ENCODE assay signal across 8 cellular contexts in the genomic region with DNA sequence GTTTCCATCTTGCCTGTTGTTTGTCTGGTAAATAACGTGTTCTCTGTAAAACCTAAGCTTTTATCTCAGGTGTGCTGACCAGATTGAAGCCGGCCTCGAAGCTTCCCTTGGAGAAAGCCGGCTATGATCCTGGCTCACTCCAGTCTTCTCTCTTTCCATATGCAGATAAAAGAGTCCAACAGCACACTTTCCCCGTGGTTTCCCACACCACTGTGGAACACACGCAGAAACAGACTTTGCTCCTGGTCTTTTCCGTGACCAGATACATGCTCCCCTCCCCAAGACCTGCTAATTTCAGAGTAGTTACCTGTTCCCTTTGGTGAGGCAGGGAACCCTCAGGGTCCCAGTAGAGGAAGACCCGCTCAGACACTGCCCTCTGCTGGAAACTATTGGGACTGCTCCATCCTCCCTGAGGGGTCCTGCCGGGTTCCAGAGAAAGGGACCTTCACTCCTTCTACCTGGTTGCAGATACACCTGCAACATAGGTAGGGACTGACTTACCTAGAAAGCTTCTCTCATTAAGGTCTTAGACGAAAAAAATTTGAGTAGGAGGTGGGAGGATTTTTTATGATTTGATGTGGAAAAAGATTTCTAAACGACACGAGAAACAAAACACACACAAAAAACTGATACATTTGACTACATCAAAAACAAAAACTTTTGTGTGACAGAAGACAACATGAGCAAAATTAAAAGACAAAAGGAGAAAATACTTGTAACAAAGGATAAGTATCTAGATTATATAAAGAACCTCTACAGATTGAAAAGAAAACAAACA.
DNase-seq lines count a peak whose midpoint lies in the region; FAIRE-seq and TF ChIP-seq lines count a peak whose summit lies in the region.

No MANE protein-coding gene starts in this region.

- no peaks in the 10 kb centered on the region for H3K36me3 ChIP-seq in Karpas-422 (ENCODE audit: insufficient read depth, low read length)
- no peaks in the 10 kb centered on the region for H3K36me3 ChIP-seq in mammary epithelial cell (ENCODE audit: insufficient read depth, low read length)
- H3K36me3 ChIP-seq in liver (ENCODE audit: control insufficient read depth in 4 of 4, insufficient read depth in 3 of 4, low read depth in 1 of 4, low read length in 3 of 4): no peaks in the 10 kb centered on the region

- in situ Hi-C loops in mammary epithelial cell (cut with MboI; ENCODE audit: low sequenced_read_pairs in 2 of 2): no loop called here

- dilution Hi-C loops in mammary epithelial cell (cut with HindIII; ENCODE audit: low sequenced_read_pairs): no loop called here

- no TSS peak for BruUV-seq in mammary epithelial cell (replicated peaks; lab: Mats Ljungman, UMichigan)

- H3K4me1 ChIP-seq in Karpas-422 (ENCODE audit: low read length): peaks cover 9% of the 10 kb centered on the region
- peaks cover 16% of the 10 kb centered on the region for H3K4me1 ChIP-seq in mammary epithelial cell (ENCODE audit: insufficient read depth, low read length)
- no peaks in the 10 kb centered on the region for H3K4me1 ChIP-seq in liver (ENCODE audit: control insufficient read depth in 4 of 4, insufficient read depth in 4 of 4, low read length in 3 of 4)

- H3K9me2 ChIP-seq in Karpas-422 (replicated peaks; ENCODE audit: insufficient read depth, low read length): no peaks in the 10 kb centered on the region

- no peak overlapping the region for H2AFZ ChIP-seq in Karpas-422 (ENCODE audit: low read length)
- no peak overlapping the region for H2AFZ ChIP-seq in mammary epithelial cell (ENCODE audit: low read depth, low read length)

- no peak overlapping the region for H3K4me2 ChIP-seq in Karpas-422 (ENCODE audit: low read depth, low read length, poor library complexity, severe bottlenecking)
- H3K4me2 ChIP-seq in mammary epithelial cell (ENCODE audit: insufficient read depth, low read depth, low read length): peak overlapping the region; percentile 47

- H3K27ac ChIP-seq in Karpas-422 (ENCODE audit: low read length) (no peak overlapping the region), mammary epithelial cell (ENCODE audit: insufficient read depth, low read depth, low read length) (no peak overlapping the region), liver (ENCODE audit: low read depth in 1 of 2, low read length in 2 of 2) (no peak overlapping the region)

- TF ChIP-seq CTCF in WI38 (IDR thresholded peaks at IDR 0.05; ENCODE audit: low read depth, low read length) (peak; percentile 52; the same call in 1 of the 2 replicates), mammary epithelial cell (conservative IDR thresholded peaks at IDR 0.05 in 1 of 2, IDR thresholded peaks at IDR 0.05 in 1 of 2; ENCODE audit: extremely low read depth in 1 of 2, insufficient read depth in 1 of 2, low read depth in 1 of 2, low read length in 2 of 2) (peak; percentile 72 to 83), liver (IDR thresholded peaks at IDR 0.05; ENCODE audit: low read depth, low read length, missing input control) (peak; percentile 46)

- H4K20me1 ChIP-seq in Karpas-422 (ENCODE audit: insufficient read depth, low read depth, low read length) (no peaks in the 10 kb centered on the region), mammary epithelial cell (ENCODE audit: insufficient read depth, low read length) (no peaks in the 10 kb centered on the region)

- H3K9me3 ChIP-seq in Karpas-422 (ENCODE audit: low read length): no peaks in the 10 kb centered on the region
- no peaks in the 10 kb centered on the region for H3K9me3 ChIP-seq in mammary epithelial cell (replicated peaks; ENCODE audit: insufficient read depth, low read length)
- H3K9me3 ChIP-seq in liver (ENCODE audit: control insufficient read depth in 4 of 4, low read length in 3 of 4): no peaks in the 10 kb centered on the region

- no peak overlapping the region for H3K4me3 ChIP-seq in Karpas-422 (ENCODE audit: low read length)
- no peak overlapping the region for H3K4me3 ChIP-seq in WI38 (ENCODE audit: low read depth, low read length)
- H3K4me3 ChIP-seq in mammary epithelial cell (replicated peaks in 1 of 3; ENCODE audit: insufficient read depth in 1 of 3, low read depth in 2 of 3, low read length in 3 of 3): no peak overlapping the region
- no peak overlapping the region for H3K4me3 ChIP-seq in liver (ENCODE audit: low read depth in 1 of 3, low read length in 3 of 3)

- CTCF ChIA-PET in mammary epithelial cell (lab: Charles Lee; ENCODE audit: low non-redundant PET): no interaction called here

- intact Hi-C loops in mammary epithelial cell (cut with micrococcal nuclease): loop anchor here (1.0 to 2.0 kb wide), 3 partner anchors 109 to 906 kb away; a partner anchor contains a TSS

- H3K79me2 ChIP-seq in Karpas-422 (ENCODE audit: low read length): no peaks in the 10 kb centered on the region
- H3K79me2 ChIP-seq in mammary epithelial cell (ENCODE audit: insufficient read depth, low read length): no peaks in the 10 kb centered on the region

- H3K27me3 ChIP-seq in Karpas-422 (ENCODE audit: low read length) (no peaks in the 10 kb centered on the region), mammary epithelial cell (ENCODE audit: insufficient read depth, low read length) (no peaks in the 10 kb centered on the region), liver (ENCODE audit: control insufficient read depth in 4 of 4, insufficient read depth in 4 of 4, low read length in 3 of 4) (no peaks in the 10 kb centered on the region)

- WGBS in mammary epithelial cell (ENCODE audit: low coverage, missing lambda C conversion rate): 54% methylated on average over 8 of the region's 12 CpGs
- WGBS in liver: 54% methylated on average over 12 of the region's 12 CpGs

- FAIRE-seq in RCC 7860 (lab: Jason Lieb, UNC): no peak

- TF ChIP-seq RAD21 in liver (IDR thresholded peaks at IDR 0.05): peak; percentile 60 to 75

- DNase-seq in NCI-H2196 (lab: John Stamatoyannopoulos, UW; ENCODE audit: unreplicated experiment): peak; percentile 44
- DNase-seq in NCI-H2196 treated with DMSO at 0.1 percent for 48 hours (lab: John Stamatoyannopoulos, UW; ENCODE audit: unreplicated experiment): no peak
- DNase-seq in Karpas-422: peak; percentile 90
- peak; percentile 31 for DNase-seq in mammary epithelial cell
- DNase-seq in stimulated activated CD8-positive, alpha-beta memory T cell treated with anti-CD3 and anti-CD28 coated beads, Interleukin-2, amount 100 ng/mL, for 1 hour (ENCODE audit: low read depth in 2 of 2): peak; percentile 51 to 54
- DNase-seq in RCC 7860 (ENCODE audit: low spot score): no peak

- H3K9ac ChIP-seq in Karpas-422 (ENCODE audit: low read length): no peak overlapping the region
- no peak overlapping the region for H3K9ac ChIP-seq in mammary epithelial cell (ENCODE audit: insufficient read depth, low read length)
- H3K9ac ChIP-seq in liver (ENCODE audit: low read depth in 1 of 2, low read length in 2 of 2): no peak overlapping the region

TF ChIP-seq in liver, 16 proteins besides CTCF, POLR2A, EP300 and RAD21:
- no peak for TF ChIP-seq EGR1 (IDR thresholded peaks at IDR 0.05; ENCODE audit: low read depth in 2 of 2)

Comparison
In these comparisons a context has a peak if more than half of its experiments do, and no peak if none do; other contexts are left out.
1. DNase-seq: peak in NCI-H2196 (single experiment), Karpas-422 (single experiment), mammary epithelial cell (single experiment) and stimulated activated CD8-positive, alpha-beta memory T cell treated with anti-CD3 and anti-CD28 coated beads, Interleukin-2, amount 100 ng/mL, for 1 hour (2 of 2); none in NCI-H2196 treated with DMSO at 0.1 percent for 48 hours (single experiment) and RCC 7860 (single experiment).
2. Peak in every context shown above with its lines, with median percentiles within 50 percentile points of each other: CTCF ChIP-seq.